Comparison of ENCODE assay signal across 14 cellular contexts in genomic region chr19:861099-861755, GRCh38. TPM values are rescaled to one million over a fixed set of nuclear protein-coding genes. Genes with fewer than 3 reads are reported as not detected.
DNase-seq lines count a peak whose midpoint lies in the region; ATAC-seq and TF ChIP-seq lines count a peak whose summit lies in the region.
"Had no signal": no experiment of that assay in that cellular context is flagged by ENCODE, and none has a peak within 500 bp of the region (broad histone marks: within the 10 kb centered on the region; RNA-seq: fewer than 3 reads in every experiment).

No MANE protein-coding gene starts in this region.

- H3K36me3 ChIP-seq in Peyer's patch (no peaks in the 10 kb centered on the region), iPS DF 6.9 (ENCODE audit: control insufficient read depth, insufficient read depth, low read length) (no peaks in the 10 kb centered on the region), tibial nerve (peaks cover 0 to 8% (median 0%) of the 10 kb centered on the region in 3 donors)

- H3K9me3 ChIP-seq in Peyer's patch: no peaks in the 10 kb centered on the region
- H3K9me3 ChIP-seq in iPS DF 6.9 (ENCODE audit: control insufficient read depth, insufficient read depth, low read length): no peaks in the 10 kb centered on the region
- no peaks in the 10 kb centered on the region for H3K9me3 ChIP-seq in tibial nerve

- no peaks in the 10 kb centered on the region for H3K9me3 Mint-ChIP-seq in activated T-cell treated with anti-CD3 and anti-CD28 coated beads, Interleukin-2, amount 50 U/mL, for 72 hours

- H3K27ac ChIP-seq in Peyer's patch: peak overlapping the region in 1 of 4 donors; percentile 38
- H3K27ac ChIP-seq in iPS DF 6.9 (ENCODE audit: low read length): no peak overlapping the region
- H3K27ac ChIP-seq in tibial nerve: peak overlapping the region in 1 of 4 donors; percentile 87
- H3K27ac ChIP-seq: foreskin keratinocyte had no signal

- no peak overlapping the region for H3K27ac Mint-ChIP-seq in activated T-cell treated with anti-CD3 and anti-CD28 coated beads, Interleukin-2, amount 50 U/mL, for 72 hours

- no peak for DNase-seq in activated T-cell treated with anti-CD3 and anti-CD28 coated beads, Interleukin-2, amount 50 U/mL, for 72 hours
- DNase-seq in activated T-cell treated with anti-CD3 and anti-CD28 coated beads, Interleukin-2, amount 50 U/mL, for 48 hours: no peak
- DNase-seq in Peyer's patch (no peak), iPS DF 6.9 (ENCODE audit: low read depth, low spot score) (no peak), tibial nerve (ENCODE audit: low spot score in 2 of 2) (no peak), activated gamma-delta T cell (lab: John Stamatoyannopoulos, UW) (no peak), NCI-H2196 treated with DMSO at 0.1 percent for 48 hours (lab: John Stamatoyannopoulos, UW; ENCODE audit: unreplicated experiment) (no peak)
- DNase-seq: amniotic stem cell, NCI-H2081 treated with DMSO at 0.1 percent for 48 hours had no signal

- peaks cover 15% of the 10 kb centered on the region for H3K4me1 Mint-ChIP-seq in activated T-cell treated with anti-CD3 and anti-CD28 coated beads, Interleukin-2, amount 50 U/mL, for 72 hours (ENCODE audit: low read depth)

- ATAC-seq in activated T-cell treated with anti-CD3 and anti-CD28 coated beads, Interleukin-2, amount 50 U/mL, for 72 hours (replicated peaks in 1 of 2): no peak
- no peak for ATAC-seq in GM19463 (IDR thresholded peaks at IDR 0.05; ENCODE audit: unreplicated experiment)

- no CpG with 5 or more reads among the region's 37 CpGs for WGBS in iPS DF 6.9 (ENCODE audit: insufficient coverage, insufficient read length)
- 55 to 67% methylated on average over 21 to 31 of the region's 37 CpGs for WGBS in tibial nerve, 2 donors

- H3K27me3 Mint-ChIP-seq in activated T-cell treated with anti-CD3 and anti-CD28 coated beads, Interleukin-2, amount 50 U/mL, for 72 hours (ENCODE audit: low read depth): peaks cover 5% of the 10 kb centered on the region

- H3K27me3 ChIP-seq in Peyer's patch (no peaks in the 10 kb centered on the region), iPS DF 6.9 (ENCODE audit: control insufficient read depth, insufficient read depth, low read length) (no peaks in the 10 kb centered on the region; the same call in 1 of the 2 replicates), tibial nerve (peaks cover 0 to 48% of the 10 kb centered on the region in 2 donors)

- TF ChIP-seq POLR2A in Peyer's patch (IDR thresholded peaks at IDR 0.05) (no peak), tibial nerve (IDR thresholded peaks at IDR 0.05) (no peak)

- TF ChIP-seq EP300 in tibial nerve (IDR thresholded peaks at IDR 0.05): no peak

- peak overlapping the region; percentile 61 to 62 for H3K4me3 Mint-ChIP-seq in activated T-cell treated with anti-CD3 and anti-CD28 coated beads, Interleukin-2, amount 50 U/mL, for 72 hours

- TF ChIP-seq CTCF in Peyer's patch (IDR thresholded peaks at IDR 0.05): no peak
- no peak for TF ChIP-seq CTCF in tibial nerve (IDR thresholded peaks at IDR 0.05)

- H3K36me3 Mint-ChIP-seq in activated T-cell treated with anti-CD3 and anti-CD28 coated beads, Interleukin-2, amount 50 U/mL, for 72 hours (ENCODE audit: insufficient read depth in 2 of 2): no peaks in the 10 kb centered on the region
- H3K36me3 Mint-ChIP-seq: naive B cell had no signal

- H3K4me3 ChIP-seq in Peyer's patch (peak overlapping the region in 3 of 4 donors; percentile 48 to 59 (median 52)), iPS DF 6.9 (ENCODE audit: low read length) (peak overlapping the region; percentile 8; the same call in 1 of the 2 replicates), tibial nerve (peak overlapping the region; percentile 15 to 53 (median 40))

- H3K4me1 ChIP-seq in Peyer's patch (peaks cover 0 to 32% (median 12%) of the 10 kb centered on the region in 4 donors), iPS DF 6.9 (ENCODE audit: control insufficient read depth, insufficient read depth, low read length) (peaks cover 7% of the 10 kb centered on the region; the same call in 1 of the 2 replicates), tibial nerve (peaks cover 0 to 48% (median 10%) of the 10 kb centered on the region in 4 donors)
- H3K4me1 ChIP-seq: foreskin keratinocyte had no signal

RNA-seq across cellular contexts. Expression of gene CFD, which starts 1.8 kb away (rescaled TPM):
- 1 to 10 TPM; 2.1 to 3.1 TPM for total RNA-seq in activated T-cell treated with anti-CD3 and anti-CD28 coated beads, Interleukin-2, amount 50 U/mL, for 72 hours
- total RNA-seq in Peyer's patch: 100 to 1,000 TPM; 140 to 403 (median 303) TPM
- total RNA-seq in tibial nerve: 1,000 to 10,000 TPM; 1,040 to 7,538 (median 2,843) TPM

RNA-seq across cellular contexts. Expression of gene ELANE, which starts 9.1 kb away (rescaled TPM):
- not detected for total RNA-seq in activated T-cell treated with anti-CD3 and anti-CD28 coated beads, Interleukin-2, amount 50 U/mL, for 72 hours
- total RNA-seq in Peyer's patch (not detected), tibial nerve (10 to 100 TPM in 1 of 4 donors, 1 to 10 TPM in 2, under 1 TPM in 1; 0.66 to 12.6 (median 4.2) TPM)
- total RNA-seq: foreskin keratinocyte had no signal

RNA-seq across cellular contexts. Expression of gene PRTN3, which starts 20.4 kb away (rescaled TPM):
- total RNA-seq in activated T-cell treated with anti-CD3 and anti-CD28 coated beads, Interleukin-2, amount 50 U/mL, for 72 hours: not detected
- not detected for total RNA-seq in Peyer's patch
- not detected for total RNA-seq in tibial nerve
- total RNA-seq: foreskin keratinocyte, kidney epithelial cell, subcutaneous adipose tissue had no signal

RNA-seq across cellular contexts. Expression of gene MED16, which starts 31.8 kb away (rescaled TPM):
- 10 to 100 TPM; 59.8 to 62.2 TPM for total RNA-seq in activated T-cell treated with anti-CD3 and anti-CD28 coated beads, Interleukin-2, amount 50 U/mL, for 72 hours
- total RNA-seq in Peyer's patch: 10 to 100 TPM; 60.2 to 83.6 (median 65.3) TPM
- total RNA-seq in tibial nerve: 10 to 100 TPM; 49.6 to 67.5 (median 53.9) TPM

RNA-seq across cellular contexts. Expression of gene RNU6-9, which starts 32.1 kb away (rescaled TPM):
- total RNA-seq in activated T-cell treated with anti-CD3 and anti-CD28 coated beads, Interleukin-2, amount 50 U/mL, for 72 hours: not detected
- total RNA-seq in Peyer's patch (not detected), tibial nerve (not detected)
- total RNA-seq: foreskin keratinocyte, kidney epithelial cell, subcutaneous adipose tissue had no signal

Comparison
In these comparisons a context has a peak if more than half of its experiments do, and no peak if none do; other contexts are left out.
1. RNA of gene CFD, which starts 1.8 kb away (total RNA-seq): 1,040 to 7,538 TPM in tibial nerve and 140 to 403 TPM in Peyer's patch; 2.1 to 3.1 TPM in activated T-cell treated with anti-CD3 and anti-CD28 coated beads, Interleukin-2, amount 50 U/mL, for 72 hours; every median in the first group is over 10 times any median in the second.
2. Peak in every context shown above with its lines, with median percentiles within 50 percentile points of each other: H3K4me3 ChIP-seq.